ENCODE assay signal across 24 cellular contexts in the genomic region with DNA sequence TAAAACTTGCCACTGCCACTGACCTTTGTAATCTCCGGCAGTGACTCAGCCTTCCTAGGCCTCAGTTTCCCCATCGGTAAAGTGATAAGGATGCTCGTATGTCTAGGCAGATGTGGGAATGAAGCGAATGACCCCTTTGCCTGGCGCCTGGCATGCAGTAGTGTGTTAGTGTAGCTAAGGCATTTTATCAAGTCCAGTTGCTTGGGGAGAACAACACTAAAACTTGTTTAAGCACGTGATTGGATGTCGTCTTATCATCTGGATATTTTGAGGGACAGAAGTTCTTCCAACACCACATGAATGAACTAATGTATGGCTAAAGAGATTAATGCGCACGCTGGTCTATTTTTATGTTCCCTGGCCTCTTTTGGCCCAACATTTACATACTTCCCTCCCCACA.
"Had no signal": no experiment of that assay in that cellular context is flagged by ENCODE, and none has a peak within 500 bp of the region (broad histone marks: within the 10 kb centered on the region; RNA-seq: fewer than 3 reads in every experiment).

No MANE protein-coding gene starts in this region.

- ATAC-seq: lower lobe of right lung; naive thymus-derived CD8-positive, alpha-beta T cell; psoas muscle; right lobe of liver; stimulated activated memory B cell treated with anti-CD40 and anti-IgM and Interleukin-4, amounts not matched to agents 10 μg/mL and 1 μg/mL and 100 μg/mL, for 72 hours; stimulated activated naive CD8-positive, alpha-beta T cell treated with anti-CD3 and anti-CD28 coated beads, Interleukin-15, amount 100 ng/mL, for 72 hours had no signal

- H3K27ac ChIP-seq: lower lobe of right lung, parathyroid adenoma, psoas muscle, right lobe of liver, tibial nerve had no signal

- H3K4me3 ChIP-seq: lower lobe of right lung, psoas muscle, right lobe of liver, smooth muscle cell, tibial nerve had no signal

- H3K4me3 Mint-ChIP-seq: naive thymus-derived CD8-positive, alpha-beta T cell; neural crest cell; stimulated activated memory B cell treated with anti-CD40 and anti-IgM and Interleukin-4, amounts not matched to agents 10 μg/mL and 1 μg/mL and 100 μg/mL, for 72 hours; stimulated activated naive CD8-positive, alpha-beta T cell treated with anti-CD3 and anti-CD28 coated beads, Interleukin-15, amount 100 ng/mL, for 72 hours; type B pancreatic cell had no signal

- H3K27me3 ChIP-seq: right lobe of liver, tibial nerve had no signal

- H3K9me3 Mint-ChIP-seq: stimulated activated memory B cell treated with anti-CD40 and anti-IgM and Interleukin-4, amounts not matched to agents 10 μg/mL and 1 μg/mL and 100 μg/mL, for 72 hours; type B pancreatic cell had no signal

- H3K4me1 ChIP-seq: lower lobe of right lung, parathyroid adenoma, right lobe of liver had no signal

- H3K27ac Mint-ChIP-seq: immature natural killer cell; naive thymus-derived CD8-positive, alpha-beta T cell; stimulated activated memory B cell treated with anti-CD40 and anti-IgM and Interleukin-4, amounts not matched to agents 10 μg/mL and 1 μg/mL and 100 μg/mL, for 72 hours; stimulated activated naive CD8-positive, alpha-beta T cell treated with anti-CD3 and anti-CD28 coated beads, Interleukin-15, amount 100 ng/mL, for 72 hours; type B pancreatic cell had no signal

- DNase-seq: glutamatergic neuron; hippocampal formation; immature natural killer cell; kidney; lower lobe of right lung; mammary epithelial cell; mesenchymal stem cell; naive thymus-derived CD8-positive, alpha-beta T cell; nucleus accumbens; psoas muscle; right lobe of liver; stimulated activated CD4-positive, alpha-beta T cell treated with anti-CD3 and anti-CD28 coated beads, Interleukin-1b, Interleukin-23, amount 100 ng/mL, for 48 hours; stimulated activated CD4-positive, alpha-beta T cell treated with anti-CD3 and anti-CD28 coated beads, Interleukin-2, amount 100 ng/mL, for 48 hours; stimulated activated CD4-positive, alpha-beta T cell treated with anti-CD3 and anti-CD28 coated beads, Interleukin-4, amount 100 ng/mL, for 4 hours; stimulated activated CD8-positive, alpha-beta memory T cell treated with anti-CD3 and anti-CD28 coated beads, Interleukin-4, amount 100 ng/mL, for 48 hours; stimulated activated naive CD4-positive, alpha-beta T cell treated with Interleukin-2 at 50 U/mL for 16 hours; stimulated activated naive CD8-positive, alpha-beta T cell treated with anti-CD3 and anti-CD28 coated beads, Interleukin-15, amount 100 ng/mL, for 72 hours; substantia nigra had no signal

- H3K9me3 ChIP-seq: lower lobe of right lung, psoas muscle, right lobe of liver had no signal

- H3K4me1 Mint-ChIP-seq: immature natural killer cell; naive thymus-derived CD8-positive, alpha-beta T cell; stimulated activated memory B cell treated with anti-CD40 and anti-IgM and Interleukin-4, amounts not matched to agents 10 μg/mL and 1 μg/mL and 100 μg/mL, for 72 hours; stimulated activated naive CD8-positive, alpha-beta T cell treated with anti-CD3 and anti-CD28 coated beads, Interleukin-15, amount 100 ng/mL, for 72 hours had no signal

- H3K36me3 Mint-ChIP-seq: naive thymus-derived CD8-positive, alpha-beta T cell; stimulated activated memory B cell treated with anti-CD40 and anti-IgM and Interleukin-4, amounts not matched to agents 10 μg/mL and 1 μg/mL and 100 μg/mL, for 72 hours; type B pancreatic cell had no signal

- H3K36me3 ChIP-seq: lower lobe of right lung, right lobe of liver, tibial nerve had no signal
